8 cellular contexts compared by ENCODE assay signal in the genomic region with DNA sequence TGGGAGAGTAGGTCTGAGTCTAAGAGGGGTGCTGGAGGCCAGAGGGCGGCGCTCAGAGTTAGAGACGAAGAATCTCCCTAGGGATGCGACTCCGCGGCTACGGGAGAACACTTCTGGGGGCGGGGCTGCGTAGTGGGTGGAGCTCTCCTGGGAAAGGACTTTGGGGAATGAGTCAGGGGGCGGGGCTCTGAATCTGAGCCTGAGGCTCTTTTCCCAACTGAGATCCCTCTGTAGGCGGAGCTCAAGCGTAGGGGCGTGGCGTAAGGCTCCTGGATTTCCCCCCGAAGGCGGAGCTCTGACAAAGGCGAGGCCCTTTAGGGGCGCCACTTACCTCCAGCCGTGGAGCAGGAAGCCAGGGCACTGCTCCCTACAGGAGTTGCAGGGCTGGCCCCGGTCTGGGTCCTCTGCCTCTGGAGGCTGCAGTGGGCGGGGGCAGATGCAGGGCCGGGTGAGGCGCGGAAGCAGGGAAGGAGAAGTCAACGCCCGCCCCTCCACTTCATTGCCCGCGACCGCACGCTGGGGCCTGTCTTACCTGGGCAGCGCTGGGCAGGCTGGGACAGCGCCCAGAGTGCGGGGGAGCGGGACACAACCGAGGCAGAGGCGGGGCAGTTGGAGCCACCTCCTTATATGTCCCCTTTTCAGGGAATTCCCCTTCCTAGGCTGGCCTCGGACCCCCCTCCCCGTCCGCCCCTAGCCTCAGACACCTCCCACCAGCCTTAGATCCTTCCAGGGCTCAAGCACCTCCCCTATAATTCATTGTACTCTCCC. TPM values are rescaled to one million over a fixed set of nuclear protein-coding genes. Genes with fewer than 3 reads are reported as not detected.
DNase-seq lines count a peak whose midpoint lies in the region; ATAC-seq and TF ChIP-seq lines count a peak whose summit lies in the region.

No MANE protein-coding gene starts in this region.

- TF ChIP-seq CTCF in RWPE1 (conservative IDR thresholded peaks at IDR 0.05; ENCODE audit: low read depth) (no peak), kidney epithelial cell (IDR thresholded peaks at IDR 0.05; ENCODE audit: insufficient read depth, low read length, poor library complexity, severe bottlenecking) (peak; percentile 1)

- no peaks in the 10 kb centered on the region for H3K27me3 ChIP-seq in kidney epithelial cell (ENCODE audit: control insufficient read depth, insufficient read depth, low read length)

- H3K9me3 Mint-ChIP-seq in activated T-cell treated with anti-CD3 and anti-CD28 coated beads, Interleukin-2, amount 50 U/mL, for 24 hours, result no peaks in the 10 kb centered on the region

- peaks cover 1% of the 10 kb centered on the region for H3K36me3 ChIP-seq in kidney epithelial cell (ENCODE audit: control insufficient read depth, insufficient read depth, low read length)

- peak overlapping the region; percentile 84 for H3K4me3 Mint-ChIP-seq in activated T-cell treated with anti-CD3 and anti-CD28 coated beads, Interleukin-2, amount 50 U/mL, for 24 hours

- H3K27ac Mint-ChIP-seq in activated T-cell treated with anti-CD3 and anti-CD28 coated beads, Interleukin-2, amount 50 U/mL, for 24 hours, result peak overlapping the region; percentile 83

- peak; percentile 49 for DNase-seq in activated T-cell treated with anti-CD3 and anti-CD28 coated beads, Interleukin-2, amount 50 U/mL, for 24 hours
- DNase-seq in activated T-cell treated with anti-CD3 and anti-CD28 coated beads for 4 hours (no peak), HT-29 (ENCODE audit: low spot score) (peak; percentile 94), RWPE1 (ENCODE audit: low spot score) (peak; percentile 76), cerebellum (ENCODE audit: low spot score) (peak; percentile 73), kidney epithelial cell (ENCODE audit: low read depth) (peak; percentile 63)
- DNase-seq in stimulated activated CD4-positive, alpha-beta T cell treated with anti-CD3 and anti-CD28 coated beads, Interleukin-4, amount 100 ng/mL, for 24 hours, result peak; percentile 24

- peak overlapping the region; percentile 93 for H3K27ac ChIP-seq in RWPE1

- ATAC-seq in HG03378 (IDR thresholded peaks at IDR 0.05; ENCODE audit: unreplicated experiment), result no peak

- CTCF ChIA-PET in RWPE1 (lab: Yijun Ruan, JAX), result interaction anchor here (0.6 kb wide), 1 partner anchor 122 kb away, joined by 5 read pairs; no protein-coding TSS in a partner anchor

- H3K4me1 Mint-ChIP-seq in activated T-cell treated with anti-CD3 and anti-CD28 coated beads, Interleukin-2, amount 50 U/mL, for 24 hours (ENCODE audit: low read depth), result peaks cover 10% of the 10 kb centered on the region

- peaks cover 5% of the 10 kb centered on the region for H3K27me3 Mint-ChIP-seq in activated T-cell treated with anti-CD3 and anti-CD28 coated beads, Interleukin-2, amount 50 U/mL, for 24 hours

- POLR2A ChIA-PET in RWPE1 (lab: Yijun Ruan, JAX; ENCODE audit: low non-redundant PET), result interaction anchor here (1.0 to 1.7 kb wide), 2 partner anchors 8 to 18 kb away, joined by 4 to 6 read pairs; no protein-coding TSS in a partner anchor

- peak overlapping the region; percentile 35 for H3K4me3 ChIP-seq in kidney epithelial cell (ENCODE audit: low read depth, low read length)

- peaks cover 38% of the 10 kb centered on the region for H3K36me3 Mint-ChIP-seq in activated T-cell treated with anti-CD3 and anti-CD28 coated beads, Interleukin-2, amount 50 U/mL, for 24 hours (ENCODE audit: low read depth)

RNA-seq across cellular contexts. Expression of gene PRICKLE3, which starts 1.7 kb away (rescaled TPM):
- 19.0 and 22.3 TPM in 2 replicates for total RNA-seq in HT-29 (2014; rRNA removed; shearing (Covaris generic))
- total RNA-seq in cerebellum (1.2 TPM), kidney epithelial cell (12.7 and 17.7 TPM in 2 replicates)

RNA-seq across cellular contexts. Expression of gene PLP2, which starts 12.8 kb away (rescaled TPM):
- 27.3 and 28.1 TPM in 2 replicates for total RNA-seq in HT-29 (2014; rRNA removed; shearing (Covaris generic))
- total RNA-seq in cerebellum (2.0 TPM), kidney epithelial cell (82.6 and 118 TPM in 2 replicates)

RNA-seq across cellular contexts. Expression of gene SYP, which starts 15.5 kb away (rescaled TPM):
- 0.61 and 1.1 TPM in 2 replicates for total RNA-seq in HT-29 (2014; rRNA removed; shearing (Covaris generic))
- total RNA-seq in cerebellum, result 85.9 TPM
- 0.27 and 1.0 TPM in 2 replicates for total RNA-seq in kidney epithelial cell

RNA-seq across cellular contexts. Expression of gene MAGIX, which starts 21.9 kb away (rescaled TPM):
- total RNA-seq in HT-29 (2014; rRNA removed; shearing (Covaris generic)), result 12.6 and 13.6 TPM in 2 replicates
- 1.4 TPM for total RNA-seq in cerebellum
- total RNA-seq in kidney epithelial cell, result 2.9 and 5.1 TPM in 2 replicates

RNA-seq across cellular contexts. Expression of gene CACNA1F, which starts 48.7 kb away (rescaled TPM):
- not detected in 2 replicates for total RNA-seq in HT-29 (2014; rRNA removed; shearing (Covaris generic))
- total RNA-seq in cerebellum (0.36 TPM), kidney epithelial cell (not detected in 2 replicates)

Comparison
In these comparisons a context has a peak if more than half of its experiments do, and no peak if none do; other contexts are left out.
1. RNA of gene SYP, which starts 15.5 kb away (total RNA-seq): 85.9 TPM in cerebellum (single experiment); 0.27 to 1.0 TPM in kidney epithelial cell and 0.61 to 1.1 TPM in HT-29; every median in the first group is over 10 times any median in the second.